ENCODE assay signal across 33 cellular contexts in the genomic region with DNA sequence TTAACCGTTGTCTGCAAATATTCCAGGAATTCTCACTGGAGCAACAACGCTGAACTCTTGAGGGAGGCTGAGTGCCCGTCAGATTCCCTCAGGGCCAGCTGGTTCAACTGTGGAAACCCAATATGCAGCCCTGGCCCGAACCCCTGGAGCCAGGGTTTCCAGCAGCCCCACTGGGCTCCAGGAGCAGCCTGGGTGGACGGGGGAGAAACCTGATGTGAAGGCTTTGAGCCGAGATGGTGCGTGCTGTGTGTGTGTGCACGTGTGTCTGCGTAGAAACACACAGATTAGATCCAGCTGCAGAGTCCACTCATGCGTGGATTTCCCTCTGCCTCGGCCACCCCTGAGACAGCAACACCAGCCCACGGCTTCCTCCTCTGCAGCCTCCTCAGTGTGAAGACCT. TPM values are rescaled to one million over a fixed set of nuclear protein-coding genes. Genes with fewer than 3 reads are reported as not detected.
DNase-seq lines count a peak whose midpoint lies in the region; ATAC-seq, FAIRE-seq and TF ChIP-seq lines count a peak whose summit lies in the region.
"Had no signal": no experiment of that assay in that cellular context is flagged by ENCODE, and none has a peak within 500 bp of the region (broad histone marks: within the 10 kb centered on the region; RNA-seq: fewer than 3 reads in every experiment).

No MANE protein-coding gene starts in this region.

- H2BK120ac ChIP-seq in H1 (replicated peaks; ENCODE audit: low read depth, low read length): no peak overlapping the region

- no peaks in the 10 kb centered on the region for H3K27me3 Mint-ChIP-seq in activated naive CD8-positive, alpha-beta T cell treated with anti-CD3 and anti-CD28 coated beads, Interleukin-2, amount 10 ng/mL, durations not matched to agents 7 days and 5 days
- H3K27me3 Mint-ChIP-seq in activated naive CD8-positive, alpha-beta T cell treated with anti-CD3 and anti-CD28 coated beads, Interleukin-2, amount 50 U/mL, for 24 hours: no peaks in the 10 kb centered on the region
- H3K27me3 Mint-ChIP-seq: natural killer cell treated with Interleukin-12 subunit alpha and Interleukin-12 subunit beta and Interleukin-15 and Interleukin-18, amount 100 ng/mL, for 72 hours; stimulated activated naive CD8-positive, alpha-beta T cell treated with anti-CD3 and anti-CD28 coated beads, Interleukin-15, Interleukin-2, amounts not matched to agents 100 ng/mL and 50 ng/mL, for 24 hours had no signal

- POLR2A ChIA-PET in activated naive CD8-positive, alpha-beta T cell treated with anti-CD3 and anti-CD28 coated beads, Interleukin-2, amount 10 ng/mL, durations not matched to agents 7 days and 5 days (lab: Charles Lee): no interaction called here
- POLR2A ChIA-PET in H1 (lab: Charles Lee; ENCODE audit: partially characterized antibody): no interaction called here

- TF ChIP-seq CTCF in H1 (IDR thresholded peaks at IDR 0.05; ENCODE audit: control extremely low read depth in 1 of 3, insufficient read depth in 1 of 3, low read depth in 1 of 3, low read length in 3 of 3): no peak

- H3K9me3 Mint-ChIP-seq in activated naive CD8-positive, alpha-beta T cell treated with anti-CD3 and anti-CD28 coated beads, Interleukin-2, amount 10 ng/mL, durations not matched to agents 7 days and 5 days: no peaks in the 10 kb centered on the region
- H3K9me3 Mint-ChIP-seq in activated naive CD8-positive, alpha-beta T cell treated with anti-CD3 and anti-CD28 coated beads, Interleukin-2, amount 50 U/mL, for 24 hours: no peaks in the 10 kb centered on the region
- H3K9me3 Mint-ChIP-seq: natural killer cell treated with Interleukin-12 subunit alpha and Interleukin-12 subunit beta and Interleukin-15 and Interleukin-18, amount 100 ng/mL, for 72 hours; stimulated activated naive CD8-positive, alpha-beta T cell treated with anti-CD3 and anti-CD28 coated beads, Interleukin-15, Interleukin-2, amounts not matched to agents 100 ng/mL and 50 ng/mL, for 24 hours; T-helper 1 cell treated with Interleukin-12 subunit alpha and Interleukin-12 subunit beta and Interleukin-4 antibody, amounts not matched to agents 30 μg/mL and 1 μg/mL, for 36 hours had no signal

- no peak overlapping the region for H3K4me3 ChIP-seq in H1 (ENCODE audit: extremely low read depth in 1 of 4, insufficient read depth in 2 of 4, low read depth in 3 of 4, low read length in 4 of 4)
- H3K4me3 ChIP-seq: adrenal gland, heart right ventricle, ovary, SK-N-MC, upper lobe of left lung had no signal

- H4K20me1 ChIP-seq in H1 (replicated peaks in 1 of 2; ENCODE audit: control insufficient read depth in 1 of 2, insufficient read depth in 2 of 2, low read length in 2 of 2): peaks cover 1 to 18% of the 10 kb centered on the region in 2 experiments

- H4K8ac ChIP-seq in H1 (ENCODE audit: extremely low read depth, insufficient read depth, low read length): no peak overlapping the region

- no peak overlapping the region for H4K5ac ChIP-seq in H1 (ENCODE audit: insufficient read length, low read depth, low read length)

- WGBS in H1 (ENCODE audit: extremely low coverage in 1 of 2, insufficient coverage in 1 of 2, insufficient read length in 1 of 2, insufficient replicate concordance in 2 of 2, low coverage in 1 of 2, low lambda C conversion rate in 2 of 2, missing lambda C conversion rate in 1 of 2), 2 experiments: 92% methylated on average over 12 of the region's 12 CpGs; no CpG with 5 or more reads in 1 of the 2 experiments

- peaks cover 12% of the 10 kb centered on the region; the same call in 1 of the 2 replicates for H3K23me2 ChIP-seq in H1 (ENCODE audit: low read depth, low read length)

- no peak overlapping the region for H3K4me2 ChIP-seq in H1 (ENCODE audit: insufficient read depth in 1 of 2, low read depth in 2 of 2, low read length in 2 of 2)

- no peaks in the 10 kb centered on the region for H3K4me1 Mint-ChIP-seq in activated naive CD8-positive, alpha-beta T cell treated with anti-CD3 and anti-CD28 coated beads, Interleukin-2, amount 10 ng/mL, durations not matched to agents 7 days and 5 days
- no peaks in the 10 kb centered on the region for H3K4me1 Mint-ChIP-seq in activated naive CD8-positive, alpha-beta T cell treated with anti-CD3 and anti-CD28 coated beads, Interleukin-2, amount 50 U/mL, for 24 hours

- no peak overlapping the region for H3K27ac ChIP-seq in H1 (ENCODE audit: low read depth, low read length)
- H3K27ac ChIP-seq: adrenal gland, brain microvascular endothelial cell, C4-2B, heart right ventricle, ovary, SK-N-MC, upper lobe of left lung had no signal

- no peaks in the 10 kb centered on the region for H3K4me1 ChIP-seq in H1 (replicated peaks in 1 of 4; ENCODE audit: control insufficient read depth in 3 of 4, insufficient read depth in 4 of 4, low read length in 3 of 4)
- H3K4me1 ChIP-seq: adrenal gland, heart right ventricle, upper lobe of left lung had no signal

- H3K27ac Mint-ChIP-seq in activated naive CD8-positive, alpha-beta T cell treated with anti-CD3 and anti-CD28 coated beads, Interleukin-2, amount 10 ng/mL, durations not matched to agents 7 days and 5 days: no peak overlapping the region
- no peak overlapping the region for H3K27ac Mint-ChIP-seq in activated naive CD8-positive, alpha-beta T cell treated with anti-CD3 and anti-CD28 coated beads, Interleukin-2, amount 50 U/mL, for 24 hours
- H3K27ac Mint-ChIP-seq: natural killer cell treated with Interleukin-12 subunit alpha and Interleukin-12 subunit beta and Interleukin-15 and Interleukin-18, amount 100 ng/mL, for 72 hours; stimulated activated naive CD8-positive, alpha-beta T cell treated with anti-CD3 and anti-CD28 coated beads, Interleukin-15, Interleukin-2, amounts not matched to agents 100 ng/mL and 50 ng/mL, for 24 hours; T-helper 1 cell treated with Interleukin-12 subunit alpha and Interleukin-12 subunit beta and Interleukin-4 antibody, amounts not matched to agents 30 μg/mL and 1 μg/mL, for 36 hours had no signal

- no peak for TF ChIP-seq EP300 in H1 (IDR thresholded peaks at IDR 0.05; ENCODE audit: borderline replicate concordance in 1 of 2, low read depth in 2 of 2, low read length in 2 of 2)

- peaks cover 16% of the 10 kb centered on the region for H3K36me3 Mint-ChIP-seq in activated naive CD8-positive, alpha-beta T cell treated with anti-CD3 and anti-CD28 coated beads, Interleukin-2, amount 10 ng/mL, durations not matched to agents 7 days and 5 days
- H3K36me3 Mint-ChIP-seq in activated naive CD8-positive, alpha-beta T cell treated with anti-CD3 and anti-CD28 coated beads, Interleukin-2, amount 50 U/mL, for 24 hours (ENCODE audit: low read depth): peaks cover 32% of the 10 kb centered on the region

- CTCF ChIA-PET in H1 (lab: Charles Lee; ENCODE audit: partially characterized antibody): no interaction called here

- no peak for ATAC-seq in activated naive CD8-positive, alpha-beta T cell treated with anti-CD3 and anti-CD28 coated beads, Interleukin-2, amount 10 ng/mL, durations not matched to agents 7 days and 5 days (ENCODE audit: low read depth)
- no peak for ATAC-seq in activated naive CD8-positive, alpha-beta T cell treated with anti-CD3 and anti-CD28 coated beads, Interleukin-2, amount 50 U/mL, for 24 hours
- ATAC-seq in HG02840 (IDR thresholded peaks at IDR 0.05; ENCODE audit: low FRiP score, unreplicated experiment): no peak
- ATAC-seq: HCT116, left colon, right cardiac atrium had no signal

- FAIRE-seq in H1 (lab: Jason Lieb, UNC): no peak
- FAIRE-seq: colon had no signal

- no peak overlapping the region for H2BK20ac ChIP-seq in H1 (ENCODE audit: low read length)

- no peak overlapping the region for H3K14ac ChIP-seq in H1 (ENCODE audit: insufficient read length)

- no peaks in the 10 kb centered on the region; a peak in 1 of 4 replicates for H3K79me2 ChIP-seq in H1 (ENCODE audit: control insufficient read depth in 1 of 2, insufficient read depth in 2 of 2, low read length in 2 of 2)

- no peaks in the 10 kb centered on the region for H3K9me3 ChIP-seq in H1 (ENCODE audit: insufficient read depth in 2 of 2, low read depth in 1 of 2, low read length in 1 of 2)
- H3K9me3 ChIP-seq: adrenal gland, heart right ventricle, ovary, upper lobe of left lung had no signal

- peak; percentile 14 for DNase-seq in activated naive CD8-positive, alpha-beta T cell treated with anti-CD3 and anti-CD28 coated beads, Interleukin-2, amount 10 ng/mL, durations not matched to agents 7 days and 5 days
- no peak for DNase-seq in activated naive CD8-positive, alpha-beta T cell treated with anti-CD3 and anti-CD28 coated beads, Interleukin-2, amount 50 U/mL, for 24 hours
- DNase-seq in H1 (ENCODE audit: low read depth in 1 of 2, low spot score in 2 of 2) (no peak), posterior vena cava (ENCODE audit: low spot score) (peak; percentile 36), CD1c-positive myeloid dendritic cell (ENCODE audit: extremely low spot score) (no peak), NCI-H526 (lab: John Stamatoyannopoulos, UW) (no peak), NCI-H2081 treated with DMSO at 0.1 percent for 48 hours (lab: John Stamatoyannopoulos, UW) (no peak)
- DNase-seq: ACHN; activated CD4-positive, alpha-beta T cell treated with anti-CD3 and anti-CD28 coated beads, Interleukin-2, amount 50 U/mL, for 1 hour; activated gamma-delta T cell; brain microvascular endothelial cell; Calu3; effector memory CD4-positive, alpha-beta T cell; erythroblast; foreskin fibroblast; heart right ventricle; Karpas-422; NCI-H146; NCI-H2171; NCI-H524; upper lobe of left lung had no signal

- H2AFZ ChIP-seq in H1 (ENCODE audit: low read length): no peak overlapping the region

- no peak for TF ChIP-seq POLR2A in H1 (IDR thresholded peaks at IDR 0.05; ENCODE audit: control extremely low read depth in 1 of 2, low read depth in 2 of 2, low read length in 2 of 2)

- H3K4ac ChIP-seq in H1 (replicated peaks; ENCODE audit: insufficient read length, low read depth, low read length): no peak overlapping the region

- TF ChIP-seq RAD21 in H1 (IDR thresholded peaks at IDR 0.05 in 1 of 2, conservative IDR thresholded peaks at IDR 0.05 in 1 of 2; ENCODE audit: low read depth in 2 of 2, low read length in 2 of 2): no peak

- intact Hi-C loops in posterior vena cava (cut with DNase I): loop anchor here in 1 of 2 donors (5.0 kb wide), 1 partner anchor 374 kb away; no protein-coding TSS in a partner anchor

- no peak overlapping the region for H2AK5ac ChIP-seq in H1 (ENCODE audit: low read depth, low read length)

- H3K4me3 Mint-ChIP-seq in activated naive CD8-positive, alpha-beta T cell treated with anti-CD3 and anti-CD28 coated beads, Interleukin-2, amount 10 ng/mL, durations not matched to agents 7 days and 5 days: no peak overlapping the region
- no peak overlapping the region for H3K4me3 Mint-ChIP-seq in activated naive CD8-positive, alpha-beta T cell treated with anti-CD3 and anti-CD28 coated beads, Interleukin-2, amount 50 U/mL, for 24 hours
- H3K4me3 Mint-ChIP-seq: natural killer cell treated with Interleukin-12 subunit alpha and Interleukin-12 subunit beta and Interleukin-15 and Interleukin-18, amount 100 ng/mL, for 72 hours; stimulated activated naive CD8-positive, alpha-beta T cell treated with anti-CD3 and anti-CD28 coated beads, Interleukin-15, Interleukin-2, amounts not matched to agents 100 ng/mL and 50 ng/mL, for 24 hours; T-helper 1 cell treated with Interleukin-12 subunit alpha and Interleukin-12 subunit beta and Interleukin-4 antibody, amounts not matched to agents 30 μg/mL and 1 μg/mL, for 36 hours had no signal

- no peak overlapping the region for H4K91ac ChIP-seq in H1 (replicated peaks; ENCODE audit: insufficient read length, low read length)

- H2BK5ac ChIP-seq in H1 (ENCODE audit: low read depth, low read length): no peak overlapping the region

- H3K9ac ChIP-seq in H1 (replicated peaks in 1 of 4; ENCODE audit: extremely low read depth in 1 of 4, low read depth in 3 of 4, low read length in 3 of 4): no peak overlapping the region

- H3K36me3 ChIP-seq in H1 (ENCODE audit: control insufficient read depth in 2 of 4, insufficient read depth in 4 of 4, low read length in 3 of 4): peaks cover 19 to 62% (median 46%) of the 10 kb centered on the region in 4 experiments
- H3K36me3 ChIP-seq: ovary had no signal

- H3K79me1 ChIP-seq in H1 (ENCODE audit: low read depth, low read length): no peaks in the 10 kb centered on the region

- H3K23ac ChIP-seq in H1 (ENCODE audit: insufficient read length): no peak overlapping the region

- no peak overlapping the region for H2BK15ac ChIP-seq in H1 (ENCODE audit: low read length)

- H3K27me3 ChIP-seq in H1 (replicated peaks in 1 of 4; ENCODE audit: control insufficient read depth in 3 of 4, extremely low read depth in 1 of 4, insufficient read depth in 3 of 4, low read length in 3 of 4): no peaks in the 10 kb centered on the region
- H3K27me3 ChIP-seq: adrenal gland, brain microvascular endothelial cell, heart right ventricle, ovary, upper lobe of left lung had no signal

- H3K18ac ChIP-seq in H1 (ENCODE audit: extremely low read depth, low read length): no peak overlapping the region

- no peak overlapping the region for H2BK12ac ChIP-seq in H1 (ENCODE audit: low read depth, low read length)

- H3K56ac ChIP-seq in H1 (replicated peaks; ENCODE audit: insufficient read length, low read depth, low read length): no peak overlapping the region

RNA-seq across cellular contexts. Expression of a gene that starts 19.4 kb away (rescaled TPM):
- total RNA-seq in activated naive CD8-positive, alpha-beta T cell treated with anti-CD3 and anti-CD28 coated beads, Interleukin-2, amount 10 ng/mL, durations not matched to agents 7 days and 5 days: 100 to 1,000 TPM; 235 to 241 TPM
- 487 and 514 TPM in 2 replicates for total RNA-seq in H1 (2021; fragmentation: NEBNext Ultra II Directional; extraction: Animal tissue kit (Norgen Biotek cat#: 25700))
- polyA plus RNA-seq in H1 (2011; rRNA removed): 1,220 and 1,529 TPM in 2 replicates
- 1,117 TPM for polyA plus RNA-seq in H1 (2011; cell fraction: cytosol; rRNA removed)
- polyA plus RNA-seq in H1 (2011; cell fraction: nucleus; rRNA removed): 686 TPM
- polyA plus RNA-seq in H1 (2012, experiment 1 of 2): 559 to 826 TPM (median 767 TPM) in 4 replicates
- polyA plus RNA-seq in H1 (2012, experiment 2 of 2): 674 TPM
- 424 TPM for polyA plus RNA-seq in H1 (2013, experiment 1 of 2)
- polyA plus RNA-seq in H1 (2013, experiment 2 of 2): 418 TPM
- polyA minus RNA-seq in H1 (2011; rRNA and poly(A)+ RNA removed): 356 and 371 TPM in 2 replicates
- polyA minus RNA-seq in H1 (2011; cell fraction: cytosol; rRNA and poly(A)+ RNA removed): 639 TPM
- polyA minus RNA-seq in H1 (2011; cell fraction: nucleus; rRNA and poly(A)+ RNA removed): 472 TPM
- total RNA-seq in posterior vena cava: 100 to 1,000 TPM; 204 to 218 TPM

RNA-seq across cellular contexts. Expression of a gene that starts 41.4 kb away (rescaled TPM):
- 10 to 100 TPM; 39.4 to 42.2 TPM for total RNA-seq in activated naive CD8-positive, alpha-beta T cell treated with anti-CD3 and anti-CD28 coated beads, Interleukin-2, amount 10 ng/mL, durations not matched to agents 7 days and 5 days
- 75.4 and 81.4 TPM in 2 replicates for total RNA-seq in H1 (2021; fragmentation: NEBNext Ultra II Directional; extraction: Animal tissue kit (Norgen Biotek cat#: 25700))
- polyA plus RNA-seq in H1 (2011; rRNA removed): 75.6 and 130 TPM in 2 replicates
- polyA plus RNA-seq in H1 (2011; cell fraction: cytosol; rRNA removed): 92.6 TPM
- 104 TPM for polyA plus RNA-seq in H1 (2011; cell fraction: nucleus; rRNA removed)
- 51.7 to 90.7 TPM (median 78.8 TPM) in 4 replicates for polyA plus RNA-seq in H1 (2012, experiment 1 of 2)
- 57.9 TPM for polyA plus RNA-seq in H1 (2012, experiment 2 of 2)
- polyA plus RNA-seq in H1 (2013, experiment 1 of 2): 41.0 TPM
- 39.2 TPM for polyA plus RNA-seq in H1 (2013, experiment 2 of 2)
- polyA minus RNA-seq in H1 (2011; rRNA and poly(A)+ RNA removed): 47.0 and 49.0 TPM in 2 replicates
- 52.1 TPM for polyA minus RNA-seq in H1 (2011; cell fraction: cytosol; rRNA and poly(A)+ RNA removed)
- polyA minus RNA-seq in H1 (2011; cell fraction: nucleus; rRNA and poly(A)+ RNA removed): 46.7 TPM
- 10 to 100 TPM; 28.2 to 29.7 TPM for total RNA-seq in posterior vena cava

Comparison
In these comparisons a context has a peak if more than half of its experiments do, and no peak if none do; other contexts are left out.
1. DNase-seq: peak in activated naive CD8-positive, alpha-beta T cell treated with anti-CD3 and anti-CD28 coated beads, Interleukin-2, amount 10 ng/mL, durations not matched to agents 7 days and 5 days (single experiment) and posterior vena cava (single experiment); none in activated naive CD8-positive, alpha-beta T cell treated with anti-CD3 and anti-CD28 coated beads, Interleukin-2, amount 50 U/mL, for 24 hours (single experiment), H1 (0 of 2), CD1c-positive myeloid dendritic cell (single experiment), NCI-H526 (0 of 2) and NCI-H2081 treated with DMSO at 0.1 percent for 48 hours (single experiment).